In the genomic region with DNA sequence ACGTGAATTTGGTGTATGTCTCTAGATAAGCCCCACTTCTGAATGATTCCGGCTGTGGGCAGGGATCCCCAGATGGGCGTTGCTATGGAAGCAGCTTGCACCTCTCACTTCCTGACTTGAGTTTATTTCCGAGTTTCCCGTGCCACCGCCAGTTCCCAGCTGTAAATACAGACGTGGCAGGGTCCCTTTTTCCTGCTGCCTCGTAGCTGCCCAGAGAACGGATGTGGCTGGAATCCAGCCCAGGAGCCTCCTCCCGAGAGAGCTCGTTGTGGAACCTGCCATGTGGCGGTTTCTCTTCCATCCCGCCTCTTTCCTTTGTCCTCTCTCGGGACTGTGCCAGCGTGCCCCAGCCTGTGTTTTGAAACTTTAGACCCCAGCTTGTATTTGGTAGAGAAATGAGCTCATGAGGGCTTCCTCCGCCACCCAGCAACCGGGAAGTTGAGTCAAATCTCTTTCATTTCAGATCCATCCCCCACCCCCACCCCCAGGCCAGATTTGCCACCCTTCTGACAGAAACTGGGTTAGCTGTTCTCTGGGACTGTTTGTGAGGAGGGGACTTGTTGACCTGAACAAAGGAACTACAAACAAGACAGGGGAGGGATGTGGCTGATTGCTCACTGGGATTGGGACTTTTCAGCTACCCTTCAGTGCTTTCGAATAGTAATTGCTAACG, we compare ENCODE assay signal across 8 cellular contexts.
DNase-seq lines count a peak whose midpoint lies in the region; ATAC-seq and TF ChIP-seq lines count a peak whose summit lies in the region.

No MANE protein-coding gene starts in this region.

- peaks cover 0 to 2% of the 10 kb centered on the region in 2 donors for H3K9me3 Mint-ChIP-seq in stimulated activated naive B cell treated with anti-CD40 and anti-IgM and Interleukin-4, amounts not matched to agents 10 μg/mL and 1 μg/mL and 100 μg/mL, for 72 hours

- peaks cover 20 to 32% of the 10 kb centered on the region in 2 donors for H3K4me1 Mint-ChIP-seq in stimulated activated naive B cell treated with anti-CD40 and anti-IgM and Interleukin-4, amounts not matched to agents 10 μg/mL and 1 μg/mL and 100 μg/mL, for 72 hours

- no peaks in the 10 kb centered on the region for H3K27me3 Mint-ChIP-seq in stimulated activated naive B cell treated with anti-CD40 and anti-IgM and Interleukin-4, amounts not matched to agents 10 μg/mL and 1 μg/mL and 100 μg/mL, for 72 hours

- H3K36me3 Mint-ChIP-seq in stimulated activated naive B cell treated with anti-CD40 and anti-IgM and Interleukin-4, amounts not matched to agents 10 μg/mL and 1 μg/mL and 100 μg/mL, for 72 hours: peaks cover 29 to 36% of the 10 kb centered on the region in 2 donors

- H3K27me3 ChIP-seq in layer of hippocampus (ENCODE audit: control insufficient read depth, insufficient read depth, low read length): no peaks in the 10 kb centered on the region

- H3K4me3 ChIP-seq in choroid plexus epithelial cell (ENCODE audit: low read depth, low read length): peak overlapping the region; percentile 54

- no peak for TF ChIP-seq CTCF in choroid plexus epithelial cell (conservative IDR thresholded peaks at IDR 0.05; ENCODE audit: low read depth, low read length)
- TF ChIP-seq CTCF in GM10266 (IDR thresholded peaks at IDR 0.05; ENCODE audit: control insufficient read depth, insufficient read depth, low read depth, missing control alignments): no peak

- peak overlapping the region; percentile 90 for H3K27ac ChIP-seq in layer of hippocampus (ENCODE audit: low read depth, low read length)

- no peak overlapping the region for H3K27ac Mint-ChIP-seq in stimulated activated naive B cell treated with anti-CD40 and anti-IgM and Interleukin-4, amounts not matched to agents 10 μg/mL and 1 μg/mL and 100 μg/mL, for 72 hours

- H3K4me3 Mint-ChIP-seq in stimulated activated naive B cell treated with anti-CD40 and anti-IgM and Interleukin-4, amounts not matched to agents 10 μg/mL and 1 μg/mL and 100 μg/mL, for 72 hours: no peak overlapping the region

- ATAC-seq in stimulated activated naive B cell treated with anti-CD40 and anti-IgM and Interleukin-4, amounts not matched to agents 10 μg/mL and 1 μg/mL and 100 μg/mL, for 72 hours (replicated peaks): peak; percentile 3 to 32

- DNase-seq in DMS 273 treated with DMSO at 0.1 percent for 48 hours (lab: John Stamatoyannopoulos, UW) (peak; percentile 98), HT1080 (ENCODE audit: low read depth) (peak; percentile 97), choroid plexus epithelial cell (ENCODE audit: low read depth) (peak; percentile 66), GM10266 (ENCODE audit: extremely low spot score) (no peak), cerebellar nuclear complex (lab: John Stamatoyannopoulos, UW) (no peak)
- DNase-seq in stimulated activated naive B cell treated with anti-CD40 and anti-IgM and Interleukin-4, amounts not matched to agents 10 μg/mL and 1 μg/mL and 100 μg/mL, for 72 hours: peak; percentile 53

TF ChIP-seq in PFSK-1, 5 proteins besides CTCF, POLR2A, EP300 and RAD21:
- TF ChIP-seq FOXP2 (optimal IDR thresholded peaks at IDR 0.05; ENCODE audit: borderline replicate concordance, extremely low read depth, extremely low read length, insufficient read depth) (peak; percentile 88), TAF1 (IDR thresholded peaks at IDR 0.05; ENCODE audit: borderline replicate concordance, insufficient read depth, low read length) (no peak)

Comparison
In these comparisons a context has a peak if more than half of its experiments do, and no peak if none do; other contexts are left out.
1. DNase-seq: peak in DMS 273 treated with DMSO at 0.1 percent for 48 hours (single experiment), HT1080 (single experiment), choroid plexus epithelial cell (single experiment) and stimulated activated naive B cell treated with anti-CD40 and anti-IgM and Interleukin-4, amounts not matched to agents 10 μg/mL and 1 μg/mL and 100 μg/mL, for 72 hours (single experiment); none in GM10266 (single experiment) and cerebellar nuclear complex (0 of 2).